In the genomic region with DNA sequence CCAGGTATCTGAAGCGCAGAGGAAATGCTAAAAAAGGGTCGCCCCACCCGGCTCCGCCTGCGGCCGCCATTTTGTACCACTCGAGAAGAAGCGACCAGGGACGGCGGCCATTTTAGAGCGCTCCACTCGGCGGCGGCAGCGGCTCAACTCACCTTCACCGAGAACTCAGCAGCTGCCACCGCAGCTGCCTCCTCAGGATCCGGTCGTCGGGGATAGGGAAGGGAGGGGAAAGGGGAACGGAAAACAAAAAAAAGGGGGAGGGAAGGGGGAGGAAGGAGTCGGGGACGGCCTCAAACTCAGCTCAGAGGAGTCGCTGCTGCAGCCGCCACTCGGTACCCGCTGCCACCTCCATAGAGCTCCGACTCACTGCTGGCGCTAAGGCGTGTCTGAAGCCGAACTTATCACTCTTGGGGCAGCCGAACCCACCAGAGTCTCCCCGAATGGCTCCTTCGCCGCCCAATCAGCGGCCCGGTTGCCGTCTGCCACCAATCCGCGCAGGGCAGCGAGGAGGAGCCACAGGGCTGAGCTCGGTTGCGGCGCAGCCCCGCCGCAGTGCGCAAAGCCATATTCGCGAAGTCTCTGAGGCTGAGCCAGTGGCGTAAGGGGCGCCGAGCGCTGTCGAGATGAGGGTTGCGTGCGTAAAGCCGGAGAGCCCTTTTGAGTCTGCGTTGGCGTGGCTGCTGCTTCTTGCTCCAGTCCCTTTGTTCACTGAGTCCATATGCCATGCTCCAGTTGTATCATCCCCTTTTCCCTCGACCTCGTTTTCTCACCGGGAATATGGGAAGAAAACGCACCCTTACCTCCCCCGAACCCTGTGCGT, we compare ENCODE assay signal across 1 cellular context.
TF ChIP-seq lines count a peak whose summit lies in the region.

TSS of gene EIF4G2 (minus strand) at position 374 of the 820 bp plus-strand sequence.

TF ChIP-seq in GM12878, 131 proteins besides CTCF, POLR2A, EP300 and RAD21 (continued from another document):
- 0 out of 2 replicates have a peak, but pooled peaks have one; percentile 25 for TF ChIP-seq PRDM15 (CRISPR knock-in tag; IDR thresholded peaks at IDR 0.05)
- TF ChIP-seq ESRRA (IDR thresholded peaks at IDR 0.05; ENCODE audit: low read length), result 0 out of 2 replicates have a peak, but pooled peaks have one; percentile 16
- no peak for TF ChIP-seq ZBTB4 (CRISPR knock-in tag; IDR thresholded peaks at IDR 0.05)
- peak; percentile 64; the same call in 1 of the 2 replicates for TF ChIP-seq CBX5 (IDR thresholded peaks at IDR 0.05; ENCODE audit: low read depth)
- peak; percentile 97 for TF ChIP-seq CBFB (IDR thresholded peaks at IDR 0.05; ENCODE audit: low read depth)
- TF ChIP-seq EED (IDR thresholded peaks at IDR 0.05; ENCODE audit: low read depth), result peak; percentile 72; the same call in 1 of the 2 replicates
- peak; percentile 32; the same call in 1 of the 2 replicates for TF ChIP-seq ASH2L (IDR thresholded peaks at IDR 0.05; ENCODE audit: borderline replicate concordance, low read depth)
- peak; percentile 65 for TF ChIP-seq ATF7 (IDR thresholded peaks at IDR 0.05; ENCODE audit: low read depth)
- peak; percentile 27; the same call in 1 of the 2 replicates for TF ChIP-seq NFIC (IDR thresholded peaks at IDR 0.05; ENCODE audit: low read depth, low read length)
- TF ChIP-seq CREM (IDR thresholded peaks at IDR 0.05; ENCODE audit: low read depth), result peak; percentile 47
- no peak for TF ChIP-seq HCFC1 (IDR thresholded peaks at IDR 0.05; ENCODE audit: low read length)
- TF ChIP-seq HDGF (IDR thresholded peaks at IDR 0.05), result peak; percentile 96
- no peak for TF ChIP-seq SUPT20H (IDR thresholded peaks at IDR 0.05; ENCODE audit: borderline replicate concordance, control insufficient read depth, low read depth, low read length)
- TF ChIP-seq TCF12 (IDR thresholded peaks at IDR 0.05; ENCODE audit: low read depth, low read length), result peak; percentile 91
- 0 out of 2 replicates have a peak, but pooled peaks have one; percentile 32 for TF ChIP-seq RCOR1 (conservative IDR thresholded peaks at IDR 0.05; ENCODE audit: low read depth, low read length)
- TF ChIP-seq POLR2AphosphoS2 (IDR thresholded peaks at IDR 0.05; ENCODE audit: low read depth, low read length), result peak; percentile 99
- TF ChIP-seq SMAD5 (IDR thresholded peaks at IDR 0.05; ENCODE audit: low read depth), result peak; percentile 99
- TF ChIP-seq TAF1 (IDR thresholded peaks at IDR 0.05; ENCODE audit: borderline replicate concordance, low read depth, low read length), result peak; percentile 93
- 0 out of 2 replicates have a peak, but pooled peaks have one; percentile 45 for TF ChIP-seq PAX5 (IDR thresholded peaks at IDR 0.05; ENCODE audit: borderline replicate concordance, low read depth, low read length)
- TF ChIP-seq KDM1A (IDR thresholded peaks at IDR 0.05; ENCODE audit: borderline replicate concordance), result no peak
- 0 out of 2 replicates have a peak, but pooled peaks have one; percentile 47 for TF ChIP-seq SMARCA5 (IDR thresholded peaks at IDR 0.05)
- TF ChIP-seq, protein P1, sequence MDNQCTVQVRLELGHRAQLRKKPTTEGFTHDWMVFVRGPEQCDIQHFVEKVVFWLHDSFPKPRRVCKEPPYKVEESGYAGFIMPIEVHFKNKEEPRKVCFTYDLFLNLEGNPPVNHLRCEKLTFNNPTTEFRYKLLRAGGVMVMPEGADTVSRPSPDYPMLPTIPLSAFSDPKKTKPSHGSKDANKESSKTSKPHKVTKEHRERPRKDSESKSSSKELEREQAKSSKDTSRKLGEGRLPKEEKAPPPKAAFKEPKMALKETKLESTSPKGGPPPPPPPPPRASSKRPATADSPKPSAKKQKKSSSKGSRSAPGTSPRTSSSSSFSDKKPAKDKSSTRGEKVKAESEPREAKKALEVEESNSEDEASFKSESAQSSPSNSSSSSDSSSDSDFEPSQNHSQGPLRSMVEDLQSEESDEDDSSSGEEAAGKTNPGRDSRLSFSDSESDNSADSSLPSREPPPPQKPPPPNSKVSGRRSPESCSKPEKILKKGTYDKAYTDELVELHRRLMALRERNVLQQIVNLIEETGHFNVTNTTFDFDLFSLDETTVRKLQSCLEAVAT (IDR thresholded peaks at IDR 0.05), result peak; percentile 98
- no peak for TF ChIP-seq ZNF622 (IDR thresholded peaks at IDR 0.05)
